ENCODE assay signal across 22 cellular contexts in the genomic region with DNA sequence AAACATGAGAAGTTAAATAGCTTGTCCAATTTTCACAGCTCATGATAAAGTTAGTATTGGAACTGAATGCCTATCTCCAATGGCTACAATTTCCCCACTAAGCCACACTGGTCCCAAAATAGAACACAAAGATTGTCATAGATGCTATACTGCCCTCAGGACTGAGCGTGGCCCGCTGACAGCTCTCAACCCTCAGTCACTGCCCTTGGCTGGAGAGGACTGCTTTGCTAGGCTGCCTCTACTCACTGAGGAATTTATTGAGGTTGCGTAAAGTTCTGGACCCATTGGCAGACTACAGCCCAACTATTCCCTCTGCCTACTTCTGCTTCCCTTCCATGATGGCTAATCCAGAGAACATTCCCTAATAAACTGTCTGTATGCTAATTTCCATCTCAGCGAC.
"Had no signal": no experiment of that assay in that cellular context is flagged by ENCODE, and none has a peak within 500 bp of the region (broad histone marks: within the 10 kb centered on the region; RNA-seq: fewer than 3 reads in every experiment).

No MANE protein-coding gene starts in this region.

- H3K36me3 ChIP-seq: esophagus muscularis mucosa, gastrocnemius medialis, heart right ventricle, left lung, lower lobe of right lung had no signal

- ATAC-seq: foreskin keratinocyte, gastrocnemius medialis, left cardiac atrium, left lung, left ventricle myocardium superior, lower lobe of right lung had no signal

- H3K27ac ChIP-seq: coronary artery, dorsolateral prefrontal cortex, esophagus muscularis mucosa, foreskin keratinocyte, gastrocnemius medialis, left lung, lower lobe of right lung had no signal

- FAIRE-seq: colon, endothelial cell of umbilical vein, islet of Langerhans, keratinocyte had no signal

- H3K9me3 ChIP-seq: esophagus muscularis mucosa, gastrocnemius medialis, heart right ventricle, lower lobe of right lung had no signal

- H3K27me3 ChIP-seq: esophagus muscularis mucosa, foreskin keratinocyte, gastrocnemius medialis, heart right ventricle, left lung had no signal

- DNase-seq: dermis blood vessel endothelial cell; dorsolateral prefrontal cortex; effector CD4-positive, alpha-beta T cell; effector memory CD4-positive, alpha-beta T cell; foreskin keratinocyte; gastrocnemius medialis; glutamatergic neuron; head of caudate nucleus; heart right ventricle; hippocampal formation; left cardiac atrium; left lung; left ventricle myocardium superior; lower lobe of right lung; mesendoderm; midbrain had no signal

- H3K4me1 ChIP-seq: esophagus muscularis mucosa, foreskin keratinocyte, gastrocnemius medialis, left lung, lower lobe of right lung had no signal

- H3K4me3 ChIP-seq: coronary artery, dorsolateral prefrontal cortex, esophagus muscularis mucosa, gastrocnemius medialis, heart right ventricle, left lung, lower lobe of right lung had no signal
